Comparison of ENCODE assay signal across 12 cellular contexts in the genomic region with DNA sequence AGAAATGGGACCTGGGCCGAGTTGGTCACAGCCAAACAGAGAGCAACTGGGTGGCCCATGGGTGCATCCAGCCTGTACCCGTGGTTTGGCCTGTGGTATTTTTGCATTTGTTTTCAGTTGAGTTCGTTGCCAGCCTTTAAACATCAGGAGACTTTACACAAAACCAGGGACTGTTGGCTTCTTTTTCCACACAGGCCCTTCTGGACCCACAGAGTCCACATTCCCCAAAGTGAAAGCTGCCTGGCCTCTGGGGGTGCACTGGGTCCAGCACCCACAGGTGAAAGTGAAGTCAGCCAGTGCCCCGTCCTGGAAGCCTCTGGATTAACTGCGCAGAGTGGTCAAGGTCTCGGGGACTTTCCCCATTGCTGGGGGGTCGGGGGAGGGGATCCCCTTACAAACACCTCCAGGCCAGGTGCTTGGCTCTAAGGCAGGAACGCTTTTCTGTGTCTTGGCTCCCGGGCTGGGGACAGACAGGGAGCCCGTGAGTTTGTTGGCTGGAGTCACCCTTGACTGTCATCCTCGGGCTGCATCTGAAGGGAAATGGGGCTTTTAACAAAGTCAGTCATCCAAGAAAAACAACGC. TPM values are rescaled to one million over a fixed set of nuclear protein-coding genes. Genes with fewer than 3 reads are reported as not detected.
DNase-seq lines count a peak whose midpoint lies in the region; ATAC-seq and TF ChIP-seq lines count a peak whose summit lies in the region.
"Had no signal": no experiment of that assay in that cellular context is flagged by ENCODE, and none has a peak within 500 bp of the region (broad histone marks: within the 10 kb centered on the region; RNA-seq: fewer than 3 reads in every experiment).

No MANE protein-coding gene starts in this region.

- H3K4me3 Mint-ChIP-seq in activated naive CD4-positive, alpha-beta T cell treated with anti-CD3 and anti-CD28 coated beads for 36 hours, result no peak overlapping the region

- no peak overlapping the region for H3K27ac Mint-ChIP-seq in activated naive CD4-positive, alpha-beta T cell treated with anti-CD3 and anti-CD28 coated beads for 36 hours
- H3K27ac Mint-ChIP-seq: nephron progenitor cell had no signal

- H3K9ac ChIP-seq in adipocyte (ENCODE audit: low read length), result no peak overlapping the region
- H3K9ac ChIP-seq in skeletal muscle satellite cell (ENCODE audit: low read depth, low read length), result peak overlapping the region; percentile 49

- CTCF ChIA-PET in activated naive CD4-positive, alpha-beta T cell treated with anti-CD3 and anti-CD28 coated beads for 36 hours (lab: Charles Lee), result no interaction called here

- H3K4me1 ChIP-seq in adipocyte (ENCODE audit: control insufficient read depth, insufficient read depth, low read length), result peaks cover 7% of the 10 kb centered on the region
- H3K4me1 ChIP-seq in left ventricle myocardium inferior, result peaks cover 21% of the 10 kb centered on the region
- peaks cover 47% of the 10 kb centered on the region for H3K4me1 ChIP-seq in skeletal muscle satellite cell (ENCODE audit: control insufficient read depth, insufficient read depth, low read length)

- intact Hi-C loops in left ventricle myocardium inferior (cut with micrococcal nuclease), result no loop called here
- intact Hi-C loops in activated naive CD4-positive, alpha-beta T cell treated with anti-CD3 and anti-CD28 coated beads for 36 hours (cut with micrococcal nuclease), result no loop called here

- ATAC-seq in HG02870 (IDR thresholded peaks at IDR 0.05; ENCODE audit: unreplicated experiment) (no peak), HG02981 (IDR thresholded peaks at IDR 0.05; ENCODE audit: unreplicated experiment) (no peak), HG03469 (IDR thresholded peaks at IDR 0.05; ENCODE audit: unreplicated experiment) (no peak)
- ATAC-seq: stimulated activated naive CD8-positive, alpha-beta T cell treated with anti-CD3 and anti-CD28 coated beads, Interleukin-15, Interleukin-2, amounts not matched to agents 100 U/mL and 50 U/mL, for 24 hours had no signal

- DNase-seq in Daoy (ENCODE audit: low read depth), result peak; percentile 60
- DNase-seq in adipocyte (ENCODE audit: low read depth), result peak; percentile 22
- DNase-seq in left ventricle myocardium inferior, result peak; percentile 32
- no peak for DNase-seq in activated naive CD4-positive, alpha-beta T cell treated with anti-CD3 and anti-CD28 coated beads for 36 hours
- DNase-seq: GDM1; nephron progenitor cell; stimulated activated naive CD8-positive, alpha-beta T cell treated with anti-CD3 and anti-CD28 coated beads, Interleukin-15, Interleukin-2, amounts not matched to agents 100 U/mL and 50 U/mL, for 24 hours; T-helper 9 cell had no signal

- peaks cover 23% of the 10 kb centered on the region for H3K27me3 ChIP-seq in adipocyte (replicated peaks; ENCODE audit: control insufficient read depth, insufficient read depth, low read length)
- H3K27me3 ChIP-seq in left ventricle myocardium inferior (ENCODE audit: low read depth), result no peaks in the 10 kb centered on the region
- no peaks in the 10 kb centered on the region for H3K27me3 ChIP-seq in skeletal muscle satellite cell (ENCODE audit: control insufficient read depth, insufficient read depth, low read length)

- H3K4me3 ChIP-seq in adipocyte (ENCODE audit: low read length), result no peak overlapping the region
- no peak overlapping the region for H3K4me3 ChIP-seq in left ventricle myocardium inferior
- H3K4me3 ChIP-seq in skeletal muscle satellite cell (ENCODE audit: low read length), result peak overlapping the region; percentile 12

- no peaks in the 10 kb centered on the region for H3K36me3 Mint-ChIP-seq in activated naive CD4-positive, alpha-beta T cell treated with anti-CD3 and anti-CD28 coated beads for 36 hours (ENCODE audit: low read depth)

- peak overlapping the region; percentile 57 for H3K4me2 ChIP-seq in skeletal muscle satellite cell (ENCODE audit: low read length)

- TF ChIP-seq CTCF in left ventricle myocardium inferior (IDR thresholded peaks at IDR 0.05; ENCODE audit: borderline replicate concordance), result no peak

- no peaks in the 10 kb centered on the region for H3K36me3 ChIP-seq in adipocyte (ENCODE audit: control insufficient read depth, insufficient read depth, low read length, severe bottlenecking)
- no peaks in the 10 kb centered on the region for H3K36me3 ChIP-seq in left ventricle myocardium inferior
- no peaks in the 10 kb centered on the region for H3K36me3 ChIP-seq in skeletal muscle satellite cell (ENCODE audit: insufficient read depth, low read length)

- H3K4me1 Mint-ChIP-seq in activated naive CD4-positive, alpha-beta T cell treated with anti-CD3 and anti-CD28 coated beads for 36 hours (ENCODE audit: low read depth), result no peaks in the 10 kb centered on the region

- H3K9me3 ChIP-seq in adipocyte (ENCODE audit: control insufficient read depth, low read length), result no peaks in the 10 kb centered on the region
- no peaks in the 10 kb centered on the region for H3K9me3 ChIP-seq in left ventricle myocardium inferior (replicated peaks)
- no peaks in the 10 kb centered on the region for H3K9me3 ChIP-seq in skeletal muscle satellite cell (replicated peaks; ENCODE audit: low read length)

- no peaks in the 10 kb centered on the region for H3K27me3 Mint-ChIP-seq in activated naive CD4-positive, alpha-beta T cell treated with anti-CD3 and anti-CD28 coated beads for 36 hours (ENCODE audit: low read depth)

- peak overlapping the region; percentile 69 for H3K27ac ChIP-seq in left ventricle myocardium inferior (replicated peaks)

- H3K9me3 Mint-ChIP-seq in activated naive CD4-positive, alpha-beta T cell treated with anti-CD3 and anti-CD28 coated beads for 36 hours, result no peaks in the 10 kb centered on the region

RNA-seq across cellular contexts. Expression of gene TNS3, which starts 54.3 kb away (rescaled TPM):
- total RNA-seq in Daoy (2014; rRNA removed; shearing (Covaris generic)), result 58.3 and 58.4 TPM in 2 replicates
- total RNA-seq in left ventricle myocardium inferior, result 40.6 TPM
- total RNA-seq in skeletal muscle satellite cell (2012; rRNA removed), result 9.9 and 11.4 TPM in 2 replicates
- under 1 TPM; 0.12 to 0.19 TPM for total RNA-seq in activated naive CD4-positive, alpha-beta T cell treated with anti-CD3 and anti-CD28 coated beads for 36 hours

Comparison
In these comparisons a context has a peak if more than half of its experiments do, and no peak if none do; other contexts are left out.
1. RNA of gene TNS3, which starts 54.3 kb away (total RNA-seq): 58.3 to 58.4 TPM in Daoy and 40.6 TPM in left ventricle myocardium inferior (single experiment); 0.12 to 0.19 TPM in activated naive CD4-positive, alpha-beta T cell treated with anti-CD3 and anti-CD28 coated beads for 36 hours; every median in the first group is over 10 times any median in the second.